Comparison of ENCODE assay signal across 10 cellular contexts in the genomic region with DNA sequence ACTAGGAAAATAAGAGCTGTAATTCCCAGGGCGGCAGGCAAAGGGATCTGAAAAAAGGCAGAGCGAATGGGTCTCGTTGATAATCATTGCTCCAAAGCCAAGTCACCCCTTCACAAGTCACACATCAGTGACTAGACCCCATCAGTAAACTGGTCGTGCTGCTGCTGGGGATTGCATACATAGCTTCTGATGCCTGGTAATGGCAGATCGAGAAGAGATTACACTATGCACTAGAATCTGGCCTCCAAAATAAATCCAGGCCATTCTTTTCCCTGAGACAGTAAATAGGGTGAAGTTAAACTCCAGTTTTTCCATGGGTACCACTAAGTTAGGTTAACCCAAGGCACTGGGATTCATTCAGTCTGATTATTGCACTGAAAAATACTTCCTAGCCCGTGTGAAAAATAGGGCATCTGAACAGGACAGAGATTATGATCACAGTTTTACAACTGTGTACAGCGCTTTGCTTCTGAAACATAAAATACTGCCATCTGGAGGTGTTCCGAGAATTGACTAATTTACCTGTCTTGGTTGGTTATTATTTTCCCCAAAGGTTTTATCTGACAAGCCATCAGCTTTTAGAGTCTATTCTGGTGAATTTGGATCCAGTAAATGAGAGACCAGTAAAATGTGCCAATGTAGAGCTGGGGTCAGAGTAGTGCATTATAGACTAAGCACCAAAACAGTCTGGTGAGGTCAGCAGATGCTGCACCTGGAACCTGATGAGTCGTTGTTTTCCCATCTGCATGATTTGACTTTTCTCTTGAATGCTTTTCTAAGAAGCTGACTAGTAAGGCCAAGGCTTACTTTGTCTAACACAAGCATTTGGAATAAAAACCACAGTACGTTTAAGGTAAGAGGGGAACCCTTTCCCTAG.
A peak's percentile ranks its signal among the peaks of the same experiment; 100 is the strongest.
DNase-seq lines count a peak whose midpoint lies in the region; ATAC-seq lines count a peak whose summit lies in the region.
"Had no signal": no experiment of that assay in that cellular context is flagged by ENCODE, and none has a peak within 500 bp of the region (broad histone marks: within the 10 kb centered on the region; RNA-seq: fewer than 3 reads in every experiment).

No MANE protein-coding gene starts in this region.

- peak overlapping the region; percentile 80 for H3K27ac Mint-ChIP-seq in activated naive CD4-positive, alpha-beta T cell treated with anti-CD3 and anti-CD28 coated beads for 36 hours
- H3K27ac Mint-ChIP-seq: memory B cell had no signal

- CTCF ChIA-PET in activated naive CD4-positive, alpha-beta T cell treated with anti-CD3 and anti-CD28 coated beads for 36 hours (lab: Charles Lee), result interaction anchor here (0.7 to 4.1 kb wide), 15 partner anchors 8 to 183 kb away, joined by 3 to 17 read pairs (median 5); no protein-coding TSS in a partner anchor

- peak; percentile 48 for DNase-seq in activated naive CD4-positive, alpha-beta T cell treated with anti-CD3 and anti-CD28 coated beads for 36 hours
- no peak for DNase-seq in activated naive CD4-positive, alpha-beta T cell treated with Interleukin-2 at 50 U/mL for 16 hours
- DNase-seq in M059J (ENCODE audit: low read depth) (peak; percentile 58), cerebellar cortex (ENCODE audit: low spot score) (peak; percentile 72), renal cortical epithelial cell (ENCODE audit: low read depth) (peak; percentile 70), SKM-1 (lab: John Stamatoyannopoulos, UW; ENCODE audit: unreplicated experiment) (no peak), SIG-M5 (lab: John Stamatoyannopoulos, UW) (no peak)
- DNase-seq: NCI-H2227 treated with DMSO at 0.1 percent for 48 hours had no signal

- no peak for ATAC-seq in GM18502 (IDR thresholded peaks at IDR 0.05; ENCODE audit: poor library complexity, unreplicated experiment)

- no peak overlapping the region for H3K4me3 Mint-ChIP-seq in activated naive CD4-positive, alpha-beta T cell treated with anti-CD3 and anti-CD28 coated beads for 36 hours
- H3K4me3 Mint-ChIP-seq: memory B cell had no signal

- H3K27me3 Mint-ChIP-seq in activated naive CD4-positive, alpha-beta T cell treated with anti-CD3 and anti-CD28 coated beads for 36 hours (ENCODE audit: low read depth), result no peaks in the 10 kb centered on the region
- H3K27me3 Mint-ChIP-seq: memory B cell had no signal

- no peaks in the 10 kb centered on the region for H3K9me3 Mint-ChIP-seq in activated naive CD4-positive, alpha-beta T cell treated with anti-CD3 and anti-CD28 coated beads for 36 hours
- H3K9me3 Mint-ChIP-seq: memory B cell had no signal

- intact Hi-C loops in activated naive CD4-positive, alpha-beta T cell treated with anti-CD3 and anti-CD28 coated beads for 36 hours (cut with micrococcal nuclease), result loop anchor here (1.0 kb wide), 1 partner anchor 11 kb away; no protein-coding TSS in a partner anchor

- H3K4me1 Mint-ChIP-seq in activated naive CD4-positive, alpha-beta T cell treated with anti-CD3 and anti-CD28 coated beads for 36 hours (ENCODE audit: low read depth), result peaks cover 60% of the 10 kb centered on the region

- H3K36me3 Mint-ChIP-seq in activated naive CD4-positive, alpha-beta T cell treated with anti-CD3 and anti-CD28 coated beads for 36 hours (ENCODE audit: low read depth), result peaks cover 46% of the 10 kb centered on the region

Comparison
In these comparisons a context has a peak if more than half of its experiments do, and no peak if none do; other contexts are left out.
1. DNase-seq: peak in activated naive CD4-positive, alpha-beta T cell treated with anti-CD3 and anti-CD28 coated beads for 36 hours (single experiment), M059J (single experiment), cerebellar cortex (single experiment) and renal cortical epithelial cell (single experiment); none in activated naive CD4-positive, alpha-beta T cell treated with Interleukin-2 at 50 U/mL for 16 hours (single experiment), SKM-1 (single experiment) and SIG-M5 (single experiment).